26 cellular contexts compared by ENCODE assay signal in the genomic region with DNA sequence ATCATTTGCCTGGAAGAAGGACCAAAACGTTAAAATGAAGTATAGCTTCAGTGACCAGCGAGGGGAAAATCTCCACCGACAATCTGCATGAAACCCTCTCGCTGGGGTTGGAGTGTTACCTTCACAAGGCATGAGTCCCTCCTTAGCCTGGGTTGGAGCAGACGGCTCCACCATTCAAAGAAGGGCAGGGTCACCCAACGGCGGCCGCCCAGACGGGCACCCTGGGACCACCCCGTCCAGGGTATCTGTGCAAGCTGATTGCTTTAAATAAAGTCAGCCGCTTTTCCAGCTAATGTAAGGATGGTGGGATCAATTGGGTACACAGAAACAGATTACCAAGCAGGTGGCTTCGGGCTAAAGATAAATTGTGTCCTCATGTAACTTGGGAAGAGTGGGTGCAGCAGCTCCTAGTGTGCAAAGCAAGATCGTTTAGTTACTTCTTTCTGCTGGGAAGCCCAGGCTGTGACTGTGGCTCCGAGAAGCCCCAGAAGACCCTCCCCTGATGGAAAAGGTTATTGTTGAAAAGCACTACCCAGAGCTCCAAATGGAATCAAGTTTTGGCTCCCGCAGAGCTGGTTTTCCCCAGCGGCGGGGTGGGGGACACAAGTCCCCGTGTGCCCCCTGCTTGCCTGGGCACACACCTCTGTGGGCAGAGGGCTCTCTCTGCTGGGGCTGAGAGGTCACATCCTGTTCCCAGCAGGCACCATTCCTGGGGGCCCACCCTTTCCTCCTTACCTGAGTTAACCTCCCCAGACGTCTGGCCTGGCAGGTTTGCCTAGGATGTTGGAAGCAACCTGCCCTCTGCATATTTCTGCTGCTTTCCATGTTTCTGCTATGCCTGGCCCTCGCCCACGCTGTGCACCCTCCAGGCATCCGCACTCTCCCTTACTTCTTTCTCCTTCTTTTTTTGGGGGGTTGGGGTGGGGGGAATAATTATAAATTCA.
DNase-seq lines count a peak whose midpoint lies in the region; ATAC-seq, FAIRE-seq and TF ChIP-seq lines count a peak whose summit lies in the region.
"Had no signal": no experiment of that assay in that cellular context is flagged by ENCODE, and none has a peak within 500 bp of the region (broad histone marks: within the 10 kb centered on the region; RNA-seq: fewer than 3 reads in every experiment).

No MANE protein-coding gene starts in this region.

- no peaks in the 10 kb centered on the region for H3K36me3 Mint-ChIP-seq in osteocyte (ENCODE audit: unreplicated experiment)
- no peaks in the 10 kb centered on the region for H3K36me3 Mint-ChIP-seq in activated T-helper 2 cell treated with anti-CD3 and anti-CD28 coated beads, Interferon-gamma antibody, Interleukin-2, Interleukin-4, amounts not matched to agents 10 μg/mL and 5 μg/mL and 100 μg/mL, durations not matched to agents 14 hours and 24 hours and 36 hours (ENCODE audit: low read depth)
- H3K36me3 Mint-ChIP-seq: CD8-positive, alpha-beta T cell had no signal

- POLR2A ChIA-PET in SK-N-SH (lab: Yijun Ruan, JAX) = interaction anchor here (0.6 kb wide), 1 partner anchor 566 kb away, joined by 3 read pairs; no protein-coding TSS in a partner anchor

- H3K4me2 ChIP-seq in SK-N-SH = no peak overlapping the region
- H3K4me2 ChIP-seq: BLaER1 treated with 17β-estradiol and CSF1 and Interleukin-3, amounts not matched to agents 10 nM and 100 nM had no signal

- H3K9me2 ChIP-seq in SK-N-SH = no peaks in the 10 kb centered on the region

- no peak for TF ChIP-seq POLR2A in Peyer's patch (IDR thresholded peaks at IDR 0.05)

- no peak overlapping the region for H3K4me3 Mint-ChIP-seq in osteocyte (ENCODE audit: unreplicated experiment)
- H3K4me3 Mint-ChIP-seq in activated T-helper 2 cell treated with anti-CD3 and anti-CD28 coated beads, Interferon-gamma antibody, Interleukin-2, Interleukin-4, amounts not matched to agents 10 μg/mL and 5 μg/mL and 100 μg/mL, durations not matched to agents 14 hours and 24 hours and 36 hours (ENCODE audit: low read depth) = no peak overlapping the region
- H3K4me3 Mint-ChIP-seq: CD8-positive, alpha-beta T cell; HFFc6 had no signal

- H3K27ac ChIP-seq in SK-N-SH (ENCODE audit: low read depth in 2 of 2, low read length in 1 of 2) (no peak overlapping the region), Peyer's patch (no peak overlapping the region), kidney (ENCODE audit: low read depth in 2 of 2, low read length in 2 of 2) (no peak overlapping the region)
- H3K27ac ChIP-seq: BLaER1 treated with 17β-estradiol and CSF1 and Interleukin-3, amounts not matched to agents 10 nM and 100 nM; HL-60; SJCRH30 had no signal

- CTCF ChIA-PET in SK-N-SH (lab: Yijun Ruan, JAX) = interaction anchor here (0.6 kb wide), 1 partner anchor 339 kb away, joined by 3 read pairs; a partner anchor contains a TSS

- TF ChIP-seq CTCF in SK-N-SH (IDR thresholded peaks at IDR 0.05) (no peak), Peyer's patch (IDR thresholded peaks at IDR 0.05) (no peak), kidney (IDR thresholded peaks at IDR 0.05; ENCODE audit: borderline replicate concordance, extremely low read depth, insufficient read depth) (no peak), osteocyte (IDR thresholded peaks at IDR 0.05) (no peak)

- no peaks in the 10 kb centered on the region for H4K20me1 ChIP-seq in SK-N-SH (ENCODE audit: insufficient read depth)
- H4K20me1 ChIP-seq: BLaER1 treated with 17β-estradiol and CSF1 and Interleukin-3, amounts not matched to agents 10 nM and 100 nM had no signal

- no peaks in the 10 kb centered on the region for H3K79me2 ChIP-seq in SK-N-SH (ENCODE audit: insufficient read depth)

- no peaks in the 10 kb centered on the region for H3K4me1 Mint-ChIP-seq in osteocyte (ENCODE audit: unreplicated experiment)
- no peaks in the 10 kb centered on the region for H3K4me1 Mint-ChIP-seq in activated T-helper 2 cell treated with anti-CD3 and anti-CD28 coated beads, Interferon-gamma antibody, Interleukin-2, Interleukin-4, amounts not matched to agents 10 μg/mL and 5 μg/mL and 100 μg/mL, durations not matched to agents 14 hours and 24 hours and 36 hours (ENCODE audit: low read depth)

- H3K9me3 Mint-ChIP-seq in osteocyte (ENCODE audit: unreplicated experiment) = peaks cover 3% of the 10 kb centered on the region
- no peaks in the 10 kb centered on the region for H3K9me3 Mint-ChIP-seq in activated T-helper 2 cell treated with anti-CD3 and anti-CD28 coated beads, Interferon-gamma antibody, Interleukin-2, Interleukin-4, amounts not matched to agents 10 μg/mL and 5 μg/mL and 100 μg/mL, durations not matched to agents 14 hours and 24 hours and 36 hours
- H3K9me3 Mint-ChIP-seq: CD8-positive, alpha-beta T cell had no signal

- H3F3A ChIP-seq in SK-N-SH (replicated peaks; ENCODE audit: insufficient read depth) = no peaks in the 10 kb centered on the region

- ATAC-seq in SK-N-SH treated with all-trans-retinoic acid at 6 μM for 48 hours (no peak), GM21390 (IDR thresholded peaks at IDR 0.05; ENCODE audit: unreplicated experiment) (no peak), HG02678 (IDR thresholded peaks at IDR 0.05; ENCODE audit: unreplicated experiment) (no peak)
- ATAC-seq: CD8-positive, alpha-beta T cell; HepG2; K562 had no signal

- H3K9ac ChIP-seq in SK-N-SH (no peak overlapping the region), kidney (ENCODE audit: low read length in 2 of 2) (no peak overlapping the region)
- H3K9ac ChIP-seq: BLaER1 treated with 17β-estradiol and CSF1 and Interleukin-3, amounts not matched to agents 10 nM and 100 nM had no signal

- no peak for FAIRE-seq in kidney (lab: Jason Lieb, UNC)
- FAIRE-seq: G401.6, GM19239, HepG2, K562, RCC 7860 had no signal

- H3K27me3 ChIP-seq in SK-N-SH (ENCODE audit: insufficient read depth) = no peaks in the 10 kb centered on the region
- no peaks in the 10 kb centered on the region for H3K27me3 ChIP-seq in Peyer's patch
- H3K27me3 ChIP-seq: SJCRH30 had no signal

- peaks cover 14% of the 10 kb centered on the region for H3K27me3 Mint-ChIP-seq in osteocyte (ENCODE audit: unreplicated experiment)
- no peaks in the 10 kb centered on the region for H3K27me3 Mint-ChIP-seq in activated T-helper 2 cell treated with anti-CD3 and anti-CD28 coated beads, Interferon-gamma antibody, Interleukin-2, Interleukin-4, amounts not matched to agents 10 μg/mL and 5 μg/mL and 100 μg/mL, durations not matched to agents 14 hours and 24 hours and 36 hours (ENCODE audit: low read depth)

- H3K4me1 ChIP-seq in SK-N-SH (ENCODE audit: control insufficient read depth in 1 of 2, insufficient read depth in 2 of 2, low read depth in 1 of 2, low read length in 1 of 2) (no peaks in the 10 kb centered on the region; a peak in 1 of 4 replicates), Peyer's patch (no peaks in the 10 kb centered on the region), kidney (ENCODE audit: control insufficient read depth in 1 of 2, insufficient read depth in 1 of 2, low read depth in 1 of 2, low read length in 2 of 2) (no peaks in the 10 kb centered on the region)
- H3K4me1 ChIP-seq: BLaER1 treated with 17β-estradiol and CSF1 and Interleukin-3, amounts not matched to agents 10 nM and 100 nM; SJCRH30 had no signal

- no peak for TF ChIP-seq EP300 in SK-N-SH (IDR thresholded peaks at IDR 0.05; ENCODE audit: borderline replicate concordance in 1 of 2, low read depth in 1 of 2, low read length in 1 of 2)

- no peak overlapping the region for H3K4me3 ChIP-seq in SK-N-SH (ENCODE audit: low read depth in 2 of 2, low read length in 1 of 2)
- no peak overlapping the region for H3K4me3 ChIP-seq in Peyer's patch
- H3K4me3 ChIP-seq in kidney (ENCODE audit: low read length in 2 of 2) = no peak overlapping the region
- H3K4me3 ChIP-seq: BLaER1 treated with 17β-estradiol and CSF1 and Interleukin-3, amounts not matched to agents 10 nM and 100 nM; K562; SJCRH30 had no signal

- no peak overlapping the region for H2AFZ ChIP-seq in SK-N-SH (ENCODE audit: low read depth)

- H3K27ac Mint-ChIP-seq in osteocyte (ENCODE audit: unreplicated experiment) = no peak overlapping the region
- no peak overlapping the region for H3K27ac Mint-ChIP-seq in activated T-helper 2 cell treated with anti-CD3 and anti-CD28 coated beads, Interferon-gamma antibody, Interleukin-2, Interleukin-4, amounts not matched to agents 10 μg/mL and 5 μg/mL and 100 μg/mL, durations not matched to agents 14 hours and 24 hours and 36 hours
- H3K27ac Mint-ChIP-seq: CD8-positive, alpha-beta T cell; HFFc6 had no signal

- peak; percentile 10 for DNase-seq in SK-N-SH
- peak in 2 of 3 donors; percentile 19 to 23 for DNase-seq in Peyer's patch
- DNase-seq in kidney = peak; percentile 38
- peak; percentile 77 for DNase-seq in osteocyte (ENCODE audit: extremely low spot score, unreplicated experiment)
- no peak for DNase-seq in activated T-helper 2 cell treated with anti-CD3 and anti-CD28 coated beads, Interferon-gamma antibody, Interleukin-2, Interleukin-4, amounts not matched to agents 10 μg/mL and 5 μg/mL and 100 μg/mL, durations not matched to agents 14 hours and 24 hours and 36 hours (ENCODE audit: low spot score)
- DNase-seq: 8988T, Calu3, DMS153, HFFc6, NCI-H1092, NCI-H1436, NCI-H187 treated with DMSO at 0.1 percent for 48 hours, NCI-H2107, NCI-H69, SJCRH30 had no signal

- no peaks in the 10 kb centered on the region for H3K36me3 ChIP-seq in SK-N-SH (replicated peaks in 1 of 2; ENCODE audit: control insufficient read depth in 1 of 2, insufficient read depth in 2 of 2, low read length in 1 of 2)
- no peaks in the 10 kb centered on the region for H3K36me3 ChIP-seq in Peyer's patch
- no peaks in the 10 kb centered on the region for H3K36me3 ChIP-seq in kidney (ENCODE audit: control insufficient read depth in 1 of 2, insufficient read depth in 2 of 2, low read length in 2 of 2)
- H3K36me3 ChIP-seq: BLaER1 treated with 17β-estradiol and CSF1 and Interleukin-3, amounts not matched to agents 10 nM and 100 nM; SJCRH30 had no signal

- intact Hi-C loops in kidney (cut with DNase I) = no loop called here
- intact Hi-C loops in activated T-helper 2 cell treated with anti-CD3 and anti-CD28 coated beads, Interferon-gamma antibody, Interleukin-2, Interleukin-4, amounts not matched to agents 10 μg/mL and 5 μg/mL and 100 μg/mL, durations not matched to agents 14 hours and 24 hours and 36 hours (cut with micrococcal nuclease) = no loop called here

- WGBS in SK-N-SH (ENCODE audit: low lambda C conversion rate) = 61% methylated on average over 19 of the region's 22 CpGs

- TF ChIP-seq RAD21 in SK-N-SH (IDR thresholded peaks at IDR 0.05; ENCODE audit: low read length) = no peak

- no peaks in the 10 kb centered on the region for H3K9me3 ChIP-seq in SK-N-SH
- H3K9me3 ChIP-seq in Peyer's patch = no peaks in the 10 kb centered on the region
- peaks cover 0 to 3% of the 10 kb centered on the region in 2 donors for H3K9me3 ChIP-seq in kidney (ENCODE audit: control insufficient read depth in 1 of 2, low read length in 2 of 2)
- H3K9me3 ChIP-seq: SJCRH30 had no signal

TF ChIP-seq in SK-N-SH, 30 proteins besides CTCF, POLR2A, EP300 and RAD21 (continues in another document):
- TF ChIP-seq YY1 (IDR thresholded peaks at IDR 0.05; ENCODE audit: low read depth) = no peak
